Comparison of ENCODE assay signal across 11 cellular contexts in genomic region chr22:30291334-30291892, GRCh38. TPM values are rescaled to one million over a fixed set of nuclear protein-coding genes. Genes with fewer than 3 reads are reported as not detected.
DNase-seq lines count a peak whose midpoint lies in the region; ATAC-seq and TF ChIP-seq lines count a peak whose summit lies in the region.
"Had no signal": no experiment of that assay in that cellular context is flagged by ENCODE, and none has a peak within 500 bp of the region (broad histone marks: within the 10 kb centered on the region; RNA-seq: fewer than 3 reads in every experiment).

No MANE protein-coding gene starts in this region.

- no peaks in the 10 kb centered on the region for H3K9me3 ChIP-seq in CD4-positive, CD25-positive, alpha-beta regulatory T cell (ENCODE audit: control insufficient read depth in 2 of 2, low read length in 2 of 2)
- H3K9me3 ChIP-seq in hepatocyte (ENCODE audit: low read depth) (no peaks in the 10 kb centered on the region), skeletal muscle satellite cell (replicated peaks; ENCODE audit: low read length) (no peaks in the 10 kb centered on the region)

- H3K27me3 Mint-ChIP-seq in CD4-positive, CD25-positive, alpha-beta regulatory T cell: no peaks in the 10 kb centered on the region

- H3K4me2 ChIP-seq in hepatocyte (no peak overlapping the region), skeletal muscle satellite cell (ENCODE audit: low read length) (no peak overlapping the region)

- no peak for ATAC-seq in CD4-positive, CD25-positive, alpha-beta regulatory T cell (ENCODE audit: low read depth in 2 of 2)
- ATAC-seq in left colon: no peak

- no peak overlapping the region for H2AFZ ChIP-seq in hepatocyte

- POLR2A ChIA-PET in RWPE1 (lab: Yijun Ruan, JAX; ENCODE audit: low non-redundant PET): no interaction called here

- no peaks in the 10 kb centered on the region for H3K27me3 ChIP-seq in CD4-positive, CD25-positive, alpha-beta regulatory T cell (ENCODE audit: control insufficient read depth, insufficient read depth, low read length)
- H3K27me3 ChIP-seq in hepatocyte (no peaks in the 10 kb centered on the region), skeletal muscle satellite cell (ENCODE audit: control insufficient read depth, insufficient read depth, low read length) (no peaks in the 10 kb centered on the region)

- no peaks in the 10 kb centered on the region for H3K9me2 ChIP-seq in hepatocyte (replicated peaks; ENCODE audit: insufficient read depth)

- peaks cover 53% of the 10 kb centered on the region for H3K4me1 ChIP-seq in CD4-positive, CD25-positive, alpha-beta regulatory T cell (ENCODE audit: control insufficient read depth, insufficient read depth, low read length, poor library complexity, severe bottlenecking)
- H3K4me1 ChIP-seq in hepatocyte (ENCODE audit: insufficient read depth) (peaks cover 10% of the 10 kb centered on the region), skeletal muscle satellite cell (ENCODE audit: control insufficient read depth, insufficient read depth, low read length) (peaks cover 31% of the 10 kb centered on the region)

- intact Hi-C loops in left colon (cut with DNase I, micrococcal nuclease): no loop called here

- no peak overlapping the region for H3K27ac ChIP-seq in CD4-positive, CD25-positive, alpha-beta regulatory T cell (ENCODE audit: insufficient read depth, low read length, poor library complexity, severe bottlenecking)
- H3K27ac ChIP-seq in RWPE1: peak overlapping the region; percentile 95
- H3K27ac ChIP-seq in hepatocyte: peak overlapping the region; percentile 79
- H3K27ac ChIP-seq: SK-N-MC had no signal

- H3K36me3 Mint-ChIP-seq in CD4-positive, CD25-positive, alpha-beta regulatory T cell: peaks cover 19% of the 10 kb centered on the region

- H3K36me3 ChIP-seq in CD4-positive, CD25-positive, alpha-beta regulatory T cell (ENCODE audit: control insufficient read depth, insufficient read depth, low read length): peaks cover 39% of the 10 kb centered on the region
- H3K36me3 ChIP-seq in hepatocyte (replicated peaks; ENCODE audit: insufficient read depth, low read depth) (no peaks in the 10 kb centered on the region), skeletal muscle satellite cell (ENCODE audit: insufficient read depth, low read length) (peaks cover 39% of the 10 kb centered on the region)

- peak overlapping the region in 2 of 4 donors; percentile 56 to 78 for H3K4me3 Mint-ChIP-seq in CD4-positive, CD25-positive, alpha-beta regulatory T cell
- H3K4me3 Mint-ChIP-seq: endodermal cell had no signal

- WGBS in hepatocyte (ENCODE audit: low lambda C conversion rate, missing lambda C conversion rate): 97% methylated on average over 9 of the region's 9 CpGs

- peak overlapping the region; percentile 2 for H3K9ac ChIP-seq in skeletal muscle satellite cell (ENCODE audit: low read depth, low read length)

- H4K20me1 ChIP-seq in hepatocyte (ENCODE audit: insufficient read depth, poor library complexity, severe bottlenecking): no peaks in the 10 kb centered on the region

- no peaks in the 10 kb centered on the region for H3K79me2 ChIP-seq in hepatocyte

- DNase-seq in CD4-positive, CD25-positive, alpha-beta regulatory T cell: no peak
- no peak for DNase-seq in RWPE1 (ENCODE audit: low spot score)
- no peak for DNase-seq in hepatocyte (ENCODE audit: low spot score)
- DNase-seq in left colon: no peak
- DNase-seq in NCI-H82 (lab: John Stamatoyannopoulos, UW): no peak
- DNase-seq in LoVo (ENCODE audit: low spot score): no peak
- DNase-seq in GDM1 (lab: John Stamatoyannopoulos, UW): no peak
- DNase-seq: NCI-H2081 treated with DMSO at 0.1 percent for 48 hours had no signal

- peaks cover 10 to 63% (median 25%) of the 10 kb centered on the region in 4 donors for H3K4me1 Mint-ChIP-seq in CD4-positive, CD25-positive, alpha-beta regulatory T cell

- H3K9me3 Mint-ChIP-seq in CD4-positive, CD25-positive, alpha-beta regulatory T cell: no peaks in the 10 kb centered on the region
- H3K9me3 Mint-ChIP-seq: endodermal cell had no signal

- peak overlapping the region; percentile 69 to 83 (median 76) for H3K27ac Mint-ChIP-seq in CD4-positive, CD25-positive, alpha-beta regulatory T cell
- H3K27ac Mint-ChIP-seq: endodermal cell had no signal

- no peak overlapping the region for H3K4me3 ChIP-seq in CD4-positive, CD25-positive, alpha-beta regulatory T cell (ENCODE audit: low read depth, low read length)
- H3K4me3 ChIP-seq in hepatocyte (no peak overlapping the region), skeletal muscle satellite cell (ENCODE audit: low read length) (no peak overlapping the region)
- H3K4me3 ChIP-seq: SK-N-MC had no signal

- TF ChIP-seq CTCF in RWPE1 (conservative IDR thresholded peaks at IDR 0.05; ENCODE audit: low read depth): no peak
- TF ChIP-seq CTCF in hepatocyte (IDR thresholded peaks at IDR 0.05; ENCODE audit: poor library complexity): no peak

- CTCF ChIA-PET in RWPE1 (lab: Yijun Ruan, JAX): interaction anchor here (1.2 kb wide), 1 partner anchor 96 kb away, joined by 4 read pairs; no protein-coding TSS in a partner anchor

RNA-seq across cellular contexts. Expression of gene CASTOR1, which starts 2.1 kb away (rescaled TPM):
- 18.7 TPM for total RNA-seq in CD4-positive, CD25-positive, alpha-beta regulatory T cell
- 10 to 100 TPM; 10.9 to 16.4 (median 12.1) TPM for polyA plus RNA-seq in CD4-positive, CD25-positive, alpha-beta regulatory T cell
- 30.9 and 48.0 TPM in 2 replicates for total RNA-seq in hepatocyte
- polyA plus RNA-seq in hepatocyte: 43.5 and 53.5 TPM in 2 replicates
- total RNA-seq in skeletal muscle satellite cell (2012; rRNA removed): 2.0 and 5.7 TPM in 2 replicates
- total RNA-seq in left colon: 1 to 10 TPM; 3.7 to 4.2 TPM

RNA-seq across cellular contexts. Expression of gene OSM, which starts 24.8 kb away (rescaled TPM):
- 24.0 TPM for total RNA-seq in CD4-positive, CD25-positive, alpha-beta regulatory T cell
- 1 to 10 TPM; 2.4 to 7.0 (median 4.8) TPM for polyA plus RNA-seq in CD4-positive, CD25-positive, alpha-beta regulatory T cell
- total RNA-seq in hepatocyte: 0.48 and 1.5 TPM in 2 replicates
- polyA plus RNA-seq in hepatocyte: not detected in 2 replicates
- not detected in 2 replicates for total RNA-seq in skeletal muscle satellite cell (2012; rRNA removed)
- total RNA-seq in left colon: under 1 TPM in 1 of 2 donors, not detected in 1; 0.20 TPM
- total RNA-seq: endodermal cell had no signal

RNA-seq across cellular contexts. Expression of gene TBC1D10A, which starts 35.3 kb away (rescaled TPM):
- 67.5 TPM for total RNA-seq in CD4-positive, CD25-positive, alpha-beta regulatory T cell
- 10 to 100 TPM; 44.2 to 58.0 (median 47.4) TPM for polyA plus RNA-seq in CD4-positive, CD25-positive, alpha-beta regulatory T cell
- total RNA-seq in hepatocyte (15.7 and 23.4 TPM in 2 replicates), left colon (10 to 100 TPM; 32.0 to 41.2 TPM)
- polyA plus RNA-seq in hepatocyte: 38.7 and 39.9 TPM in 2 replicates
- 18.0 and 23.4 TPM in 2 replicates for total RNA-seq in skeletal muscle satellite cell (2012; rRNA removed)

RNA-seq across cellular contexts. Expression of gene LIF, which starts 44.9 kb away (rescaled TPM):
- total RNA-seq in CD4-positive, CD25-positive, alpha-beta regulatory T cell: 0.96 TPM
- not detected for polyA plus RNA-seq in CD4-positive, CD25-positive, alpha-beta regulatory T cell
- total RNA-seq in hepatocyte: 13.4 and 21.1 TPM in 2 replicates
- 8.2 and 14.8 TPM in 2 replicates for polyA plus RNA-seq in hepatocyte
- total RNA-seq in skeletal muscle satellite cell (2012; rRNA removed): 13.2 and 25.1 TPM in 2 replicates
- total RNA-seq in left colon: 10 to 100 TPM in 1 of 2 donors, 1 to 10 TPM in 1; 8.2 to 11.7 TPM
